19 cellular contexts compared by ENCODE assay signal in genomic region chr5:151589878-151590570, GRCh38. TPM values are rescaled to one million over a fixed set of nuclear protein-coding genes. Genes with fewer than 3 reads are reported as not detected.
DNase-seq lines count a peak whose midpoint lies in the region; ATAC-seq and TF ChIP-seq lines count a peak whose summit lies in the region.
"Had no signal": no experiment of that assay in that cellular context is flagged by ENCODE, and none has a peak within 500 bp of the region (broad histone marks: within the 10 kb centered on the region; RNA-seq: fewer than 3 reads in every experiment).

No MANE protein-coding gene starts in this region.

- in situ Hi-C loops in mammary epithelial cell (cut with MboI; ENCODE audit: low sequenced_read_pairs in 2 of 2) = no loop called here

- TF ChIP-seq POLR2A in suprapubic skin (IDR thresholded peaks at IDR 0.05) = no peak

- POLR2A ChIA-PET in activated CD4-positive, alpha-beta T cell treated with anti-CD3 and anti-CD28 coated beads for 36 hours (lab: Charles Lee) = no interaction called here

- H3K4me3 ChIP-seq in mammary epithelial cell (replicated peaks in 1 of 3; ENCODE audit: insufficient read depth in 1 of 3, low read depth in 2 of 3, low read length in 3 of 3) = peak overlapping the region; percentile 70 to 82 (median 74)
- peak overlapping the region; percentile 44 for H3K4me3 ChIP-seq in suprapubic skin
- H3K4me3 ChIP-seq: tibial artery had no signal

- no peaks in the 10 kb centered on the region for H3K27me3 Mint-ChIP-seq in activated CD4-positive, alpha-beta T cell treated with anti-CD3 and anti-CD28 coated beads for 36 hours
- no peaks in the 10 kb centered on the region for H3K27me3 Mint-ChIP-seq in activated CD4-positive, alpha-beta T cell treated with anti-CD3 and anti-CD28 coated beads, Interleukin-2, amount 10 ng/mL, durations not matched to agents 24 days and 14 days
- H3K27me3 Mint-ChIP-seq: activated CD4-positive, alpha-beta memory T cell treated with anti-CD3 and anti-CD28 coated beads, Interleukin-2, amount 10 ng/mL, durations not matched to agents 7 days and 5 days had no signal

- no peak for DNase-seq in activated CD4-positive, alpha-beta T cell treated with anti-CD3 and anti-CD28 coated beads for 36 hours
- DNase-seq in activated CD4-positive, alpha-beta T cell treated with anti-CD3 and anti-CD28 coated beads, Interleukin-2, amount 10 ng/mL, durations not matched to agents 24 days and 14 days = no peak
- peak; percentile 88 for DNase-seq in mammary epithelial cell
- peak; percentile 11 for DNase-seq in kidney glomerular epithelial cell (lab: John Stamatoyannopoulos, UW)
- no peak for DNase-seq in suprapubic skin (ENCODE audit: low spot score in 2 of 2)
- no peak for DNase-seq in GM03348 (ENCODE audit: low spot score)
- no peak for DNase-seq in stimulated activated CD4-positive, alpha-beta T cell treated with anti-CD3 and anti-CD28 coated beads, Interleukin-4, amount 100 ng/mL, for 24 hours
- DNase-seq in NCI-H226 = no peak
- DNase-seq: activated CD4-positive, alpha-beta memory T cell treated with anti-CD3 and anti-CD28 coated beads, Interleukin-2, amount 10 ng/mL, durations not matched to agents 7 days and 5 days; DMS 273 treated with DMSO at 0.1 percent for 48 hours; MM.1S; NCI-H2029; NCI-H524 treated with DMSO at 0.1 percent for 48 hours; stimulated activated CD4-positive, alpha-beta T cell treated with anti-CD3 and anti-CD28 coated beads, Interleukin-4, amount 100 ng/mL, for 4 hours; tibial artery had no signal

- H3K9me3 Mint-ChIP-seq in activated CD4-positive, alpha-beta T cell treated with anti-CD3 and anti-CD28 coated beads for 36 hours (ENCODE audit: low read depth) = no peaks in the 10 kb centered on the region
- H3K9me3 Mint-ChIP-seq in activated CD4-positive, alpha-beta T cell treated with anti-CD3 and anti-CD28 coated beads, Interleukin-2, amount 10 ng/mL, durations not matched to agents 24 days and 14 days = no peaks in the 10 kb centered on the region
- H3K9me3 Mint-ChIP-seq: activated CD4-positive, alpha-beta memory T cell treated with anti-CD3 and anti-CD28 coated beads, Interleukin-2, amount 10 ng/mL, durations not matched to agents 7 days and 5 days; activated T-helper 1 cell treated with anti-CD3 and anti-CD28 coated beads, Interleukin-12 subunit alpha, Interleukin-12 subunit beta, Interleukin-2, Interleukin-4 antibody, amounts not matched to agents 30 ng/mL and 10 ng/mL and 1 ng/mL, durations not matched to agents 14 hours and 24 hours and 36 hours; mesothelial cell of epicardium had no signal

- no peak overlapping the region for H3K4me3 Mint-ChIP-seq in activated CD4-positive, alpha-beta T cell treated with anti-CD3 and anti-CD28 coated beads for 36 hours
- H3K4me3 Mint-ChIP-seq in activated CD4-positive, alpha-beta T cell treated with anti-CD3 and anti-CD28 coated beads, Interleukin-2, amount 10 ng/mL, durations not matched to agents 24 days and 14 days = no peak overlapping the region
- H3K4me3 Mint-ChIP-seq: activated CD4-positive, alpha-beta memory T cell treated with anti-CD3 and anti-CD28 coated beads, Interleukin-2, amount 10 ng/mL, durations not matched to agents 7 days and 5 days; activated T-helper 1 cell treated with anti-CD3 and anti-CD28 coated beads, Interleukin-12 subunit alpha, Interleukin-12 subunit beta, Interleukin-2, Interleukin-4 antibody, amounts not matched to agents 30 ng/mL and 10 ng/mL and 1 ng/mL, durations not matched to agents 14 hours and 24 hours and 36 hours had no signal

- H3K27ac ChIP-seq in mammary epithelial cell (ENCODE audit: insufficient read depth, low read depth, low read length) (peak overlapping the region; percentile 75), suprapubic skin (peak overlapping the region; percentile 84)
- H3K27ac ChIP-seq: neutrophil, tibial artery had no signal

- H3K36me3 ChIP-seq in mammary epithelial cell (ENCODE audit: insufficient read depth, low read length) (no peaks in the 10 kb centered on the region), suprapubic skin (no peaks in the 10 kb centered on the region)
- H3K36me3 ChIP-seq: neutrophil, tibial artery had no signal

- no peak overlapping the region for H2AFZ ChIP-seq in mammary epithelial cell (ENCODE audit: low read depth, low read length)

- ATAC-seq in activated CD4-positive, alpha-beta T cell treated with anti-CD3 and anti-CD28 coated beads for 36 hours = peak; percentile 55
- ATAC-seq: sciatic nerve had no signal

- H3K9ac ChIP-seq in mammary epithelial cell (ENCODE audit: insufficient read depth, low read length) = peak overlapping the region; percentile 74

- no peak for TF ChIP-seq EP300 in suprapubic skin (IDR thresholded peaks at IDR 0.05)

- no peaks in the 10 kb centered on the region for H3K9me3 ChIP-seq in mammary epithelial cell (replicated peaks; ENCODE audit: insufficient read depth, low read length)
- H3K9me3 ChIP-seq in suprapubic skin = no peaks in the 10 kb centered on the region
- H3K9me3 ChIP-seq: neutrophil, tibial artery had no signal

- H3K4me1 ChIP-seq in mammary epithelial cell (ENCODE audit: insufficient read depth, low read length) = peaks cover 61% of the 10 kb centered on the region
- H3K4me1 ChIP-seq in suprapubic skin = peaks cover 51% of the 10 kb centered on the region
- H3K4me1 ChIP-seq: tibial artery had no signal

- H3K27me3 ChIP-seq in mammary epithelial cell (ENCODE audit: insufficient read depth, low read length) (no peaks in the 10 kb centered on the region), suprapubic skin (no peaks in the 10 kb centered on the region)
- H3K27me3 ChIP-seq: neutrophil, tibial artery had no signal

- 0% methylated on average over 6 of the region's 6 CpGs for WGBS in mammary epithelial cell (ENCODE audit: low coverage, missing lambda C conversion rate)
- WGBS in suprapubic skin = 31% methylated on average over 3 of the region's 6 CpGs

- H3K4me2 ChIP-seq in mammary epithelial cell (ENCODE audit: insufficient read depth, low read depth, low read length) = peak overlapping the region; percentile 88

- no peaks in the 10 kb centered on the region for H4K20me1 ChIP-seq in mammary epithelial cell (ENCODE audit: insufficient read depth, low read length)

- no peaks in the 10 kb centered on the region for H3K36me3 Mint-ChIP-seq in activated CD4-positive, alpha-beta T cell treated with anti-CD3 and anti-CD28 coated beads for 36 hours (ENCODE audit: low read depth)
- no peaks in the 10 kb centered on the region for H3K36me3 Mint-ChIP-seq in activated CD4-positive, alpha-beta T cell treated with anti-CD3 and anti-CD28 coated beads, Interleukin-2, amount 10 ng/mL, durations not matched to agents 24 days and 14 days (ENCODE audit: low read depth)
- H3K36me3 Mint-ChIP-seq: mesothelial cell of epicardium had no signal

- TF ChIP-seq CTCF in mammary epithelial cell (conservative IDR thresholded peaks at IDR 0.05 in 1 of 2, IDR thresholded peaks at IDR 0.05 in 1 of 2; ENCODE audit: extremely low read depth in 1 of 2, insufficient read depth in 1 of 2, low read depth in 1 of 2, low read length in 2 of 2) (peak in 1 of 2 donors; percentile 26), suprapubic skin (IDR thresholded peaks at IDR 0.05) (peak in 1 of 2 donors; percentile 11)

- CTCF ChIA-PET in activated CD4-positive, alpha-beta T cell treated with anti-CD3 and anti-CD28 coated beads for 36 hours (lab: Charles Lee) = no interaction called here
- CTCF ChIA-PET in mammary epithelial cell (lab: Charles Lee; ENCODE audit: low non-redundant PET) = interaction anchor here (0.6 kb wide), 1 partner anchor 69 kb away, joined by 4 read pairs; no protein-coding TSS in a partner anchor

- H3K27ac Mint-ChIP-seq in activated CD4-positive, alpha-beta T cell treated with anti-CD3 and anti-CD28 coated beads for 36 hours = no peak overlapping the region
- H3K27ac Mint-ChIP-seq in activated CD4-positive, alpha-beta T cell treated with anti-CD3 and anti-CD28 coated beads, Interleukin-2, amount 10 ng/mL, durations not matched to agents 24 days and 14 days = no peak overlapping the region
- H3K27ac Mint-ChIP-seq: activated CD4-positive, alpha-beta memory T cell treated with anti-CD3 and anti-CD28 coated beads, Interleukin-2, amount 10 ng/mL, durations not matched to agents 7 days and 5 days; activated T-helper 1 cell treated with anti-CD3 and anti-CD28 coated beads, Interleukin-12 subunit alpha, Interleukin-12 subunit beta, Interleukin-2, Interleukin-4 antibody, amounts not matched to agents 30 ng/mL and 10 ng/mL and 1 ng/mL, durations not matched to agents 14 hours and 24 hours and 36 hours had no signal

- dilution Hi-C loops in mammary epithelial cell (cut with HindIII; ENCODE audit: low sequenced_read_pairs) = no loop called here

- peaks cover 73% of the 10 kb centered on the region for H3K79me2 ChIP-seq in mammary epithelial cell (ENCODE audit: insufficient read depth, low read length)

- intact Hi-C loops in activated CD4-positive, alpha-beta T cell treated with anti-CD3 and anti-CD28 coated beads for 36 hours (cut with DNase I, micrococcal nuclease) = no loop called here
- intact Hi-C loops in activated CD4-positive, alpha-beta T cell treated with anti-CD3 and anti-CD28 coated beads, Interleukin-2, amount 10 ng/mL, durations not matched to agents 24 days and 14 days (cut with micrococcal nuclease) = no loop called here
- intact Hi-C loops in mammary epithelial cell (cut with micrococcal nuclease) = loop anchor here (1.0 to 5.0 kb wide), 5 partner anchors 19 to 62 kb away; no protein-coding TSS in a partner anchor

- BruUV-seq in mammary epithelial cell (replicated peaks; lab: Mats Ljungman, UMichigan) = TSS peak; percentile 74

- no peaks in the 10 kb centered on the region for H3K4me1 Mint-ChIP-seq in activated CD4-positive, alpha-beta T cell treated with anti-CD3 and anti-CD28 coated beads for 36 hours
- no peaks in the 10 kb centered on the region for H3K4me1 Mint-ChIP-seq in activated CD4-positive, alpha-beta T cell treated with anti-CD3 and anti-CD28 coated beads, Interleukin-2, amount 10 ng/mL, durations not matched to agents 24 days and 14 days
- H3K4me1 Mint-ChIP-seq: activated CD4-positive, alpha-beta memory T cell treated with anti-CD3 and anti-CD28 coated beads, Interleukin-2, amount 10 ng/mL, durations not matched to agents 7 days and 5 days had no signal

RNA-seq across cellular contexts. Expression of gene FAT2, which starts 1.1 kb away (rescaled TPM):
- not detected for total RNA-seq in activated CD4-positive, alpha-beta T cell treated with anti-CD3 and anti-CD28 coated beads for 36 hours
- not detected in 2 replicates for total RNA-seq in activated CD4-positive, alpha-beta T cell treated with anti-CD3 and anti-CD28 coated beads, Interleukin-2, amount 10 ng/mL, durations not matched to agents 24 days and 14 days
- total RNA-seq in mammary epithelial cell (100 to 1,000 TPM; 122 to 137 TPM), suprapubic skin (100 to 1,000 TPM; 107 to 205 (median 164) TPM)
- 44.8 TPM for polyA plus RNA-seq in mammary epithelial cell
- 239 TPM for polyA minus RNA-seq in mammary epithelial cell
- total RNA-seq: activated CD4-positive, alpha-beta memory T cell treated with anti-CD3 and anti-CD28 coated beads, Interleukin-2, amount 10 ng/mL, durations not matched to agents 7 days and 5 days; activated T-helper 1 cell treated with anti-CD3 and anti-CD28 coated beads, Interleukin-12 subunit alpha, Interleukin-12 subunit beta, Interleukin-2, Interleukin-4 antibody, amounts not matched to agents 30 ng/mL and 10 ng/mL and 1 ng/mL, durations not matched to agents 14 hours and 24 hours and 36 hours had no signal

Comparison
In these comparisons a context has a peak if more than half of its experiments do, and no peak if none do; other contexts are left out.
1. DNase-seq: peak in mammary epithelial cell (single experiment) and kidney glomerular epithelial cell (single experiment); none in activated CD4-positive, alpha-beta T cell treated with anti-CD3 and anti-CD28 coated beads for 36 hours (single experiment), activated CD4-positive, alpha-beta T cell treated with anti-CD3 and anti-CD28 coated beads, Interleukin-2, amount 10 ng/mL, durations not matched to agents 24 days and 14 days (single experiment), suprapubic skin (0 of 2), GM03348 (single experiment), stimulated activated CD4-positive, alpha-beta T cell treated with anti-CD3 and anti-CD28 coated beads, Interleukin-4, amount 100 ng/mL, for 24 hours (single experiment) and NCI-H226 (single experiment).
2. RNA of gene FAT2, which starts 1.1 kb away (total RNA-seq): 107 to 205 TPM in suprapubic skin and 122 to 137 TPM in mammary epithelial cell; not detected in activated CD4-positive, alpha-beta T cell treated with anti-CD3 and anti-CD28 coated beads for 36 hours and not detected in activated CD4-positive, alpha-beta T cell treated with anti-CD3 and anti-CD28 coated beads, Interleukin-2, amount 10 ng/mL, durations not matched to agents 24 days and 14 days; every median in the first group is over 100 times any median in the second.